9 cellular contexts compared by ENCODE assay signal in genomic region chr3:99686955-99687612, GRCh38. TPM values are rescaled to one million over a fixed set of nuclear protein-coding genes. Genes with fewer than 3 reads are reported as not detected.
A peak's percentile ranks its signal among the peaks of the same experiment; 100 is the strongest.
DNase-seq lines count a peak whose midpoint lies in the region; ATAC-seq and TF ChIP-seq lines count a peak whose summit lies in the region.
"Had no signal": no experiment of that assay in that cellular context is flagged by ENCODE, and none has a peak within 500 bp of the region (broad histone marks: within the 10 kb centered on the region; RNA-seq: fewer than 3 reads in every experiment).

No MANE protein-coding gene starts in this region.

- peak; percentile 75 for TF ChIP-seq CTCF in fibroblast of the aortic adventitia (IDR thresholded peaks at IDR 0.05; ENCODE audit: insufficient read depth, low read length)
- peak; percentile 40 to 61 (median 51) for TF ChIP-seq CTCF in ovary (IDR thresholded peaks at IDR 0.05)

- H3K27ac ChIP-seq in ovary, result no peak overlapping the region
- H3K27ac ChIP-seq: BLaER1 had no signal

- WGBS in ovary, 3 donors, result 51 to 58% (median 53%) methylated on average over 8 of the region's 8 CpGs

- no peaks in the 10 kb centered on the region for H3K36me3 ChIP-seq in ovary
- H3K36me3 ChIP-seq: BLaER1 had no signal

- TF ChIP-seq EP300 in ovary (IDR thresholded peaks at IDR 0.05), result no peak

- H3K4me3 ChIP-seq in fibroblast of the aortic adventitia (ENCODE audit: low read depth, low read length) (no peak overlapping the region), ovary (no peak overlapping the region)
- H3K4me3 ChIP-seq: BLaER1 had no signal

- peak; percentile 55 for ATAC-seq in GM21576 (IDR thresholded peaks at IDR 0.05; ENCODE audit: unreplicated experiment)

- H3K9me3 ChIP-seq in ovary, result no peaks in the 10 kb centered on the region
- H3K9me3 ChIP-seq: BLaER1 had no signal

- no peak for TF ChIP-seq POLR2A in ovary (IDR thresholded peaks at IDR 0.05)

- H3K27me3 ChIP-seq in ovary, result no peaks in the 10 kb centered on the region
- H3K27me3 ChIP-seq: BLaER1 had no signal

- DNase-seq in DMS79 treated with DMSO at 0.1 percent for 48 hours (lab: John Stamatoyannopoulos, UW), result peak; percentile 3
- no peak for DNase-seq in DMS79 (lab: John Stamatoyannopoulos, UW)
- DNase-seq in MV-4-11 (lab: John Stamatoyannopoulos, UW), result peak; percentile 31
- DNase-seq in activated CD4-positive, alpha-beta T cell treated with anti-CD3 and anti-CD28 coated beads for 48 hours, result peak; percentile 66
- DNase-seq in fibroblast of the aortic adventitia (ENCODE audit: low read depth), result peak; percentile 82
- DNase-seq in ovary, result peak; percentile 58 to 77 (median 71)
- no peak for DNase-seq in middle frontal gyrus (ENCODE audit: extremely low spot score, low spot score)

- intact Hi-C loops in ovary (cut with DNase I), result no loop called here

- H3K4me1 ChIP-seq in ovary (ENCODE audit: insufficient read depth), result no peaks in the 10 kb centered on the region
- H3K4me1 ChIP-seq: BLaER1 had no signal

RNA-seq across cellular contexts. Expression of gene COL8A1, which starts 48.7 kb away (rescaled TPM):
- total RNA-seq in fibroblast of the aortic adventitia (ENCODE audit: low replicate concordance) (24.3 and 25.1 TPM in 2 replicates), ovary (10 to 100 TPM in 4 of 7 donors, 1 to 10 TPM in 3; 2.0 to 37.2 (median 11.9) TPM)
- polyA plus RNA-seq in ovary, result 10 to 100 TPM in 1 of 2 donors, 1 to 10 TPM in 1; 8.0 to 27.3 TPM

Comparison
In these comparisons a context has a peak if more than half of its experiments do, and no peak if none do; other contexts are left out.
1. DNase-seq: peak in DMS79 treated with DMSO at 0.1 percent for 48 hours (single experiment), MV-4-11 (single experiment), activated CD4-positive, alpha-beta T cell treated with anti-CD3 and anti-CD28 coated beads for 48 hours (single experiment), fibroblast of the aortic adventitia (single experiment) and ovary (5 of 5); none in DMS79 (single experiment) and middle frontal gyrus (single experiment).